ENCODE assay signal across 25 cellular contexts in genomic region chr4:94348705-94349104, GRCh38. TPM values are rescaled to one million over a fixed set of nuclear protein-coding genes. Genes with fewer than 3 reads are reported as not detected.
DNase-seq lines count a peak whose midpoint lies in the region; ATAC-seq and TF ChIP-seq lines count a peak whose summit lies in the region.
"Had no signal": no experiment of that assay in that cellular context is flagged by ENCODE, and none has a peak within 500 bp of the region (broad histone marks: within the 10 kb centered on the region; RNA-seq: fewer than 3 reads in every experiment).

No MANE protein-coding gene starts in this region.

- peak overlapping the region; percentile 16 for H3K9ac ChIP-seq in Loucy (ENCODE audit: low read depth, low read length, poor library complexity, severe bottlenecking)
- H3K9ac ChIP-seq: GM23248 had no signal

- H3K27me3 Mint-ChIP-seq in activated T-cell treated with anti-CD3 and anti-CD28 coated beads, Interleukin-2, amount 50 U/mL, for 72 hours (ENCODE audit: low read depth) = peaks cover 36% of the 10 kb centered on the region
- H3K27me3 Mint-ChIP-seq in activated naive CD8-positive, alpha-beta T cell = peaks cover 3% of the 10 kb centered on the region
- H3K27me3 Mint-ChIP-seq in stimulated activated naive CD8-positive, alpha-beta T cell treated with anti-CD3 and anti-CD28 coated beads, Interleukin-15, Interleukin-2, amounts not matched to agents 100 ng/mL and 50 ng/mL, for 24 hours = peaks cover 17% of the 10 kb centered on the region

- H4K20me1 ChIP-seq in Loucy (ENCODE audit: insufficient read depth, low read length, poor library complexity, severe bottlenecking) = no peaks in the 10 kb centered on the region

- peak; percentile 47 to 58 for ATAC-seq in activated T-cell treated with anti-CD3 and anti-CD28 coated beads, Interleukin-2, amount 50 U/mL, for 72 hours (replicated peaks in 1 of 2)
- no peak for ATAC-seq in GM19463 (IDR thresholded peaks at IDR 0.05; ENCODE audit: unreplicated experiment)
- ATAC-seq: Right ventricle myocardium inferior had no signal

- H3K4me3 Mint-ChIP-seq in activated T-cell treated with anti-CD3 and anti-CD28 coated beads, Interleukin-2, amount 50 U/mL, for 72 hours = peak overlapping the region in 1 of 2 donors; percentile 67
- H3K4me3 Mint-ChIP-seq in activated naive CD8-positive, alpha-beta T cell = no peak overlapping the region
- no peak overlapping the region for H3K4me3 Mint-ChIP-seq in stimulated activated naive CD8-positive, alpha-beta T cell treated with anti-CD3 and anti-CD28 coated beads, Interleukin-15, Interleukin-2, amounts not matched to agents 100 ng/mL and 50 ng/mL, for 24 hours

- H3K36me3 Mint-ChIP-seq in activated T-cell treated with anti-CD3 and anti-CD28 coated beads, Interleukin-2, amount 50 U/mL, for 72 hours (ENCODE audit: insufficient read depth in 2 of 2) = no peaks in the 10 kb centered on the region
- H3K36me3 Mint-ChIP-seq in activated naive CD8-positive, alpha-beta T cell = no peaks in the 10 kb centered on the region
- H3K36me3 Mint-ChIP-seq in stimulated activated naive CD8-positive, alpha-beta T cell treated with anti-CD3 and anti-CD28 coated beads, Interleukin-15, Interleukin-2, amounts not matched to agents 100 ng/mL and 50 ng/mL, for 24 hours (ENCODE audit: low read depth) = no peaks in the 10 kb centered on the region

- H3K4me3 ChIP-seq in Loucy (ENCODE audit: low read length, poor library complexity, severe bottlenecking) = no peak overlapping the region
- H3K4me3 ChIP-seq: GM23248, HAP-1, Peyer's patch, SK-N-MC had no signal

- H3F3A ChIP-seq in Loucy (ENCODE audit: low read depth) = peaks cover 24% of the 10 kb centered on the region; the same call in 1 of the 2 replicates

- H3K4me1 Mint-ChIP-seq in activated T-cell treated with anti-CD3 and anti-CD28 coated beads, Interleukin-2, amount 50 U/mL, for 72 hours (ENCODE audit: low read depth) = peaks cover 53% of the 10 kb centered on the region
- H3K4me1 Mint-ChIP-seq in activated naive CD8-positive, alpha-beta T cell (ENCODE audit: low read depth) = peaks cover 33% of the 10 kb centered on the region
- H3K4me1 Mint-ChIP-seq in stimulated activated naive CD8-positive, alpha-beta T cell treated with anti-CD3 and anti-CD28 coated beads, Interleukin-15, Interleukin-2, amounts not matched to agents 100 ng/mL and 50 ng/mL, for 24 hours (ENCODE audit: low read depth) = peaks cover 69% of the 10 kb centered on the region

- no peak overlapping the region for H3K27ac Mint-ChIP-seq in activated T-cell treated with anti-CD3 and anti-CD28 coated beads, Interleukin-2, amount 50 U/mL, for 72 hours
- H3K27ac Mint-ChIP-seq in activated naive CD8-positive, alpha-beta T cell = peak overlapping the region; percentile 79
- peak overlapping the region; percentile 87 for H3K27ac Mint-ChIP-seq in stimulated activated naive CD8-positive, alpha-beta T cell treated with anti-CD3 and anti-CD28 coated beads, Interleukin-15, Interleukin-2, amounts not matched to agents 100 ng/mL and 50 ng/mL, for 24 hours

- peak overlapping the region; percentile 18 for H2AFZ ChIP-seq in Loucy (ENCODE audit: low read length)
- H2AFZ ChIP-seq: GM23248 had no signal

- peak overlapping the region; percentile 15 for H3K4me2 ChIP-seq in Loucy (ENCODE audit: low read depth, low read length, poor library complexity, severe bottlenecking)

- H3K9me3 ChIP-seq in Loucy (ENCODE audit: insufficient read depth, low read depth, low read length) = no peaks in the 10 kb centered on the region
- H3K9me3 ChIP-seq: HAP-1, Peyer's patch had no signal

- H3K36me3 ChIP-seq in Loucy (ENCODE audit: insufficient read depth, low read length) = no peaks in the 10 kb centered on the region
- H3K36me3 ChIP-seq: HAP-1, Peyer's patch had no signal

- no peaks in the 10 kb centered on the region for H3K9me3 Mint-ChIP-seq in activated T-cell treated with anti-CD3 and anti-CD28 coated beads, Interleukin-2, amount 50 U/mL, for 72 hours
- H3K9me3 Mint-ChIP-seq in activated naive CD8-positive, alpha-beta T cell (ENCODE audit: low read depth) = no peaks in the 10 kb centered on the region
- H3K9me3 Mint-ChIP-seq in stimulated activated naive CD8-positive, alpha-beta T cell treated with anti-CD3 and anti-CD28 coated beads, Interleukin-15, Interleukin-2, amounts not matched to agents 100 ng/mL and 50 ng/mL, for 24 hours = no peaks in the 10 kb centered on the region

- H3K27me3 ChIP-seq in Loucy (ENCODE audit: insufficient read depth, low read length, poor library complexity, severe bottlenecking) = no peaks in the 10 kb centered on the region
- H3K27me3 ChIP-seq: Peyer's patch had no signal

- H3K9me2 ChIP-seq in Loucy (replicated peaks; ENCODE audit: low read depth, low read length) = no peaks in the 10 kb centered on the region

- peaks cover 92% of the 10 kb centered on the region for H3K4me1 ChIP-seq in Loucy (ENCODE audit: insufficient read depth, low read length, poor library complexity, severe bottlenecking)
- H3K4me1 ChIP-seq: Peyer's patch had no signal

- H3K79me2 ChIP-seq in Loucy (ENCODE audit: insufficient read depth, low read length) = no peaks in the 10 kb centered on the region

- TF ChIP-seq CTCF in Loucy (conservative IDR thresholded peaks at IDR 0.05; ENCODE audit: low read length) = no peak

- DNase-seq in activated T-cell treated with anti-CD3 and anti-CD28 coated beads, Interleukin-2, amount 50 U/mL, for 72 hours = no peak
- no peak for DNase-seq in activated T-cell treated with anti-CD3 and anti-CD28 coated beads, Interleukin-2, amount 50 U/mL, for 48 hours
- no peak for DNase-seq in activated CD8-positive, alpha-beta memory T cell treated with anti-CD3 and anti-CD28 coated beads, Interleukin-2, amount 50 U/mL, for 48 hours
- DNase-seq: ACHN; C1 segment of cervical spinal cord; DMS79 treated with DMSO at 0.1 percent for 48 hours; Kasumi-1; NCI-H1105; NCI-H2081; NCI-H2171 treated with DMSO at 0.1 percent for 48 hours; NCI-H446; NCI-H69; NK-92 treated with Interleukin-12 subunit alpha and Interleukin-12 subunit beta, amount 100 ng/mL, for 24 hours; Peyer's patch had no signal

RNA-seq across cellular contexts. Expression of gene HPGDS, which starts 6.1 kb away (rescaled TPM):
- not detected for total RNA-seq in activated T-cell treated with anti-CD3 and anti-CD28 coated beads, Interleukin-2, amount 50 U/mL, for 72 hours
- total RNA-seq: G401, GM23248, HT1080, IMR-90 had no signal
